Comparison of ENCODE assay signal across 19 cellular contexts in the genomic region with DNA sequence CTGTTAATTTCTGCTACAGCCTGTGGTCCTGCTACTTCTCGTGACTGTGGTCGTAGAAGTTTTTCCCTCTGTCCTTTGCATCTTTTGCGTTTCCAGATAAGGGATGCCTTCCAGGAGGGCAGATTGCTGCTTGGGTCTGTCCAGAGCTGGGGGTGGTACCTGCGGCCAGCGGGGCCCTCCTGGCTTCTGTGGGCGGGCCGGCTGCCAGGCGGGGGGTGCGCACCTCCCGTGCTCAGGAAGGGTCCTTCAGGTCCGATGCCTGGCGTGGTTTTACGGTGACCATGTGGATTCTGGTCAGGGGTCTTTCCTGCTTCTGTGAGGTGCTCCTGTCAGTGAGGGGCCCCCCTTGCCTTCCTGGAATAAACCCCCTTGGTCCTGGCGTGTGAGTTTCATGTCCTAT.
DNase-seq lines count a peak whose midpoint lies in the region; ATAC-seq lines count a peak whose summit lies in the region.
"Had no signal": no experiment of that assay in that cellular context is flagged by ENCODE, and none has a peak within 500 bp of the region (broad histone marks: within the 10 kb centered on the region; RNA-seq: fewer than 3 reads in every experiment).

No MANE protein-coding gene starts in this region.

- intact Hi-C loops in posterior cingulate gyrus (cut with DNase I) = loop anchor here (5.0 kb wide), 1 partner anchor 168 kb away; the partner anchor contains the start of gene KCNQ1OT1

- no peak for ATAC-seq in HG03039 (IDR thresholded peaks at IDR 0.05; ENCODE audit: unreplicated experiment)
- no peak for ATAC-seq in left lobe of liver
- ATAC-seq: SK-N-SH treated with all-trans-retinoic acid at 6 μM for 48 hours had no signal

- DNase-seq in stimulated activated CD4-positive, alpha-beta T cell treated with anti-CD3 and anti-CD28 coated beads, Interleukin-1b, Interleukin-23, amount 100 ng/mL, for 48 hours = peak; percentile 0
- no peak for DNase-seq in stimulated activated CD4-positive, alpha-beta T cell treated with anti-CD3 and anti-CD28 coated beads, Interleukin-2, amount 100 ng/mL, for 48 hours
- peak; percentile 35 for DNase-seq in islet precursor cell
- peak in 7 of 10 donors; percentile 1 to 63 (median 20) for DNase-seq in posterior cingulate gyrus
- DNase-seq in SIG-M5 treated with dmso at 0.1 percent for 504 hours (lab: John Stamatoyannopoulos, UW; ENCODE audit: unreplicated experiment) = no peak
- DNase-seq in left lobe of liver (ENCODE audit: low spot score) = no peak
- DNase-seq: activated CD4-positive, alpha-beta T cell treated with anti-CD3 and anti-CD28 coated beads, Interleukin-2, amount 10 ng/mL, durations not matched to agents 7 days and 5 days; CD4-positive, alpha-beta T cell; cortex of kidney; EL; foreskin melanocyte; hypothalamus; NCI-H1105 treated with DMSO at 0.1 percent for 48 hours; NCI-H2029 treated with DMSO at 0.1 percent for 48 hours; NCI-H226; retina; RPMI8226 had no signal

Comparison
In these comparisons a context has a peak if more than half of its experiments do, and no peak if none do; other contexts are left out.
1. DNase-seq: peak in stimulated activated CD4-positive, alpha-beta T cell treated with anti-CD3 and anti-CD28 coated beads, Interleukin-1b, Interleukin-23, amount 100 ng/mL, for 48 hours (single experiment), islet precursor cell (single experiment) and posterior cingulate gyrus (7 of 10); none in stimulated activated CD4-positive, alpha-beta T cell treated with anti-CD3 and anti-CD28 coated beads, Interleukin-2, amount 100 ng/mL, for 48 hours (0 of 2), SIG-M5 treated with dmso at 0.1 percent for 504 hours (single experiment) and left lobe of liver (single experiment).